In genomic region chr18:8998481-8999217, GRCh38 we compare ENCODE assay signal across 12 cellular contexts.
DNase-seq lines count a peak whose midpoint lies in the region; ATAC-seq and TF ChIP-seq lines count a peak whose summit lies in the region.
"Had no signal": no experiment of that assay in that cellular context is flagged by ENCODE, and none has a peak within 500 bp of the region (broad histone marks: within the 10 kb centered on the region; RNA-seq: fewer than 3 reads in every experiment).

No MANE protein-coding gene starts in this region.

- H3K4me3 Mint-ChIP-seq in stimulated activated memory B cell treated with anti-CD40 and anti-IgM and Interleukin-4, amounts not matched to agents 10 μg/mL and 1 μg/mL and 100 μg/mL, for 72 hours: no peak overlapping the region
- H3K4me3 Mint-ChIP-seq: H9 had no signal

- POLR2A ChIA-PET in HEK293 (lab: Yijun Ruan, JAX): interaction anchor here (1.3 to 1.7 kb wide), 2 partner anchors 18 to 389 kb away, joined by 3 read pairs; partner anchors contain the start of gene RAB12

- DNase-seq in SJSA1 (ENCODE audit: low read depth in 1 of 2, low spot score in 2 of 2) (peak in 1 of 2 experiments; percentile 30), iris pigment epithelial cell (ENCODE audit: low read depth) (peak; percentile 71), transverse colon (no peak)
- DNase-seq in stimulated activated CD8-positive, alpha-beta memory T cell treated with anti-CD3 and anti-CD28 coated beads, Interleukin-4, amount 100 ng/mL, for 48 hours: no peak
- DNase-seq: activated CD4-positive, alpha-beta T cell treated with anti-CD3 and anti-CD28 coated beads for 48 hours; Calu3; H9; NCI-H2029 treated with DMSO at 0.1 percent for 48 hours; psoas muscle had no signal

- peaks cover 13% of the 10 kb centered on the region for H3K9me3 Mint-ChIP-seq in stimulated activated memory B cell treated with anti-CD40 and anti-IgM and Interleukin-4, amounts not matched to agents 10 μg/mL and 1 μg/mL and 100 μg/mL, for 72 hours

- CTCF ChIA-PET in HEK293 (lab: Yijun Ruan, JAX): interaction anchor here (0.6 to 1.2 kb wide), 4 partner anchors 16 to 345 kb away, joined by 3 to 4 read pairs (median 4); no protein-coding TSS in a partner anchor

- no peaks in the 10 kb centered on the region for H3K36me3 Mint-ChIP-seq in stimulated activated memory B cell treated with anti-CD40 and anti-IgM and Interleukin-4, amounts not matched to agents 10 μg/mL and 1 μg/mL and 100 μg/mL, for 72 hours

- peaks cover 26% of the 10 kb centered on the region for H3K27me3 Mint-ChIP-seq in stimulated activated memory B cell treated with anti-CD40 and anti-IgM and Interleukin-4, amounts not matched to agents 10 μg/mL and 1 μg/mL and 100 μg/mL, for 72 hours

- WGBS in transverse colon (ENCODE audit: low coverage in 1 of 2), 2 donors: 42 to 56% methylated on average over 3 to 4 of the region's 4 CpGs

- H3K27me3 ChIP-seq in SJSA1 (replicated peaks): no peaks in the 10 kb centered on the region
- H3K27me3 ChIP-seq in transverse colon: peaks cover 7% of the 10 kb centered on the region

- intact Hi-C loops in transverse colon (cut with DNase I; ENCODE audit: low total_unique reads): loop anchor here (2.0 kb wide), 1 partner anchor 48 kb away; no protein-coding TSS in a partner anchor

- H3K4me1 ChIP-seq in HEK293 (ENCODE audit: control insufficient read depth, insufficient read depth, low read length) (peaks cover 4% of the 10 kb centered on the region; the same call in 1 of the 2 replicates), SJSA1 (replicated peaks) (peaks cover 36% of the 10 kb centered on the region), transverse colon (no peaks in the 10 kb centered on the region)

- no peaks in the 10 kb centered on the region for H3K4me1 Mint-ChIP-seq in stimulated activated memory B cell treated with anti-CD40 and anti-IgM and Interleukin-4, amounts not matched to agents 10 μg/mL and 1 μg/mL and 100 μg/mL, for 72 hours

- no peak for TF ChIP-seq EP300 in transverse colon (IDR thresholded peaks at IDR 0.05; ENCODE audit: low read depth)

- H3K9me3 ChIP-seq in HEK293 (ENCODE audit: control insufficient read depth, insufficient read depth, low read depth, low read length) (no peaks in the 10 kb centered on the region), SJSA1 (replicated peaks) (peaks cover 5% of the 10 kb centered on the region; the same call in 1 of the 2 replicates), transverse colon (no peaks in the 10 kb centered on the region)
- H3K9me3 ChIP-seq: psoas muscle had no signal

- ATAC-seq in HG03135 (IDR thresholded peaks at IDR 0.05; ENCODE audit: unreplicated experiment): no peak
- ATAC-seq in stimulated activated memory B cell treated with anti-CD40 and anti-IgM and Interleukin-4, amounts not matched to agents 10 μg/mL and 1 μg/mL and 100 μg/mL, for 72 hours: no peak

- H3K4me3 ChIP-seq in HEK293 (ENCODE audit: low read depth, low read length) (no peak overlapping the region), SJSA1 (no peak overlapping the region), transverse colon (no peak overlapping the region)
- H3K4me3 ChIP-seq: psoas muscle had no signal

- no peaks in the 10 kb centered on the region for H3K36me3 ChIP-seq in HEK293 (ENCODE audit: control insufficient read depth in 2 of 2, insufficient read depth in 1 of 2, low read length in 2 of 2)
- no peaks in the 10 kb centered on the region for H3K36me3 ChIP-seq in SJSA1
- no peaks in the 10 kb centered on the region for H3K36me3 ChIP-seq in transverse colon

- no peak for TF ChIP-seq POLR2A in transverse colon (IDR thresholded peaks at IDR 0.05)

- no peak overlapping the region for H3K27ac ChIP-seq in HEK293 (ENCODE audit: extremely low read depth, low read depth, low read length)
- H3K27ac ChIP-seq in SJSA1: peak overlapping the region; percentile 11; the same call in 1 of the 2 replicates
- peak overlapping the region in 3 of 4 donors; percentile 10 to 41 (median 29) for H3K27ac ChIP-seq in transverse colon
- H3K27ac ChIP-seq: psoas muscle had no signal

- no peak overlapping the region for H3K27ac Mint-ChIP-seq in stimulated activated memory B cell treated with anti-CD40 and anti-IgM and Interleukin-4, amounts not matched to agents 10 μg/mL and 1 μg/mL and 100 μg/mL, for 72 hours
- H3K27ac Mint-ChIP-seq: H9 had no signal

- in situ Hi-C loops in transverse colon (cut with MboI; ENCODE audit: low pct_ligation_motif_present in 1 of 4, low pct_unique_long_range_greater_than_20kb in 1 of 4, low sequenced_read_pairs in 3 of 4): loop anchor here (25.0 kb wide), 2 partner anchors 311 to 511 kb away; no protein-coding TSS in a partner anchor

- TF ChIP-seq CTCF in HEK293 (tag by site-specific recombination; IDR thresholded peaks at IDR 0.05): no peak
- no peak for TF ChIP-seq CTCF in transverse colon (IDR thresholded peaks at IDR 0.05)

TF ChIP-seq in HEK293, 187 proteins besides CTCF, POLR2A, EP300 and RAD21:
- TF ChIP-seq ZNF341 (tag by site-specific recombination; IDR thresholded peaks at IDR 0.05; ENCODE audit: low read depth) (0 out of 2 replicates have a peak, but pooled peaks have one; percentile 22), ZNF280D (tag by site-specific recombination; IDR thresholded peaks at IDR 0.05) (no peak), ZNF518A (tag by site-specific recombination; conservative IDR thresholded peaks at IDR 0.05; ENCODE audit: low read depth) (no peak), BCL11A (tag by site-specific recombination; IDR thresholded peaks at IDR 0.05; ENCODE audit: low read depth) (no peak), ZNF239 (tag by site-specific recombination; IDR thresholded peaks at IDR 0.05) (no peak), ZNF221 (tag by site-specific recombination; IDR thresholded peaks at IDR 0.05; ENCODE audit: borderline replicate concordance) (no peak), EGR2 (tag by site-specific recombination; IDR thresholded peaks at IDR 0.05; ENCODE audit: low read depth) (no peak)
